In the genomic region with DNA sequence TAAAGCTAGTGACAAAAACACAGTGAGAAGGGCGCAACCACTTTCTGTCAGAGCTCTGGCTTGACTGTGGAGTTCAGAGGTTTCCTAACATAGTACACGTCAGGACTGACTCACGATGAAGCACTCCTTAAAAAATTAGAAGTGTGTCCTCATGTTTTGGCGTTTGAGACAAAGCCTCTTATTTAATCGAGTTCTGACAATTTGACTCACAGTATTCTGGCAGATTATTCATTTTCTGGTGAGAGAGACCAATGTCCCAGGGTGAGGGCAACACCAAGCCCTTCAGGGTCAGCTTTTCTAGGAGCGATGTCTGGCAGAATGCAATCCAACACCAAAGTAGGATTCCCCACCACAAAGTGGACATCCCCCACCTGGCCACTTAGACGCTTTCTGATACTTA, we compare ENCODE assay signal across 12 cellular contexts.
A peak's percentile ranks its signal among the peaks of the same experiment; 100 is the strongest.
DNase-seq lines count a peak whose midpoint lies in the region; ATAC-seq and TF ChIP-seq lines count a peak whose summit lies in the region.
"Had no signal": no experiment of that assay in that cellular context is flagged by ENCODE, and none has a peak within 500 bp of the region (broad histone marks: within the 10 kb centered on the region; RNA-seq: fewer than 3 reads in every experiment).

No MANE protein-coding gene starts in this region.

- H3K4me1 ChIP-seq in thoracic aorta (ENCODE audit: control insufficient read depth in 1 of 2, low read depth in 2 of 2) = peaks cover 4 to 31% of the 10 kb centered on the region in 2 donors

- H3K4me3 ChIP-seq in HFF-Myc (replicated peaks; ENCODE audit: low read depth, low read length) (no peak overlapping the region), brain microvascular endothelial cell (ENCODE audit: low read depth, low read length) (no peak overlapping the region), thoracic aorta (no peak overlapping the region)
- H3K4me3 ChIP-seq: SK-N-MC had no signal

- TF ChIP-seq CTCF in HFF-Myc (IDR thresholded peaks at IDR 0.05; ENCODE audit: low read depth, low read length, missing control alignments) (no peak), brain microvascular endothelial cell (IDR thresholded peaks at IDR 0.05; ENCODE audit: low read depth, low read length, missing control alignments) (no peak), thoracic aorta (IDR thresholded peaks at IDR 0.05) (no peak)

- no peaks in the 10 kb centered on the region for H3K9me3 ChIP-seq in thoracic aorta

- H3K36me3 ChIP-seq in brain microvascular endothelial cell (replicated peaks) = no peaks in the 10 kb centered on the region
- no peaks in the 10 kb centered on the region for H3K36me3 ChIP-seq in thoracic aorta

- DNase-seq in HFF-Myc (ENCODE audit: extremely low read depth, low read depth) (peak; percentile 14), brain microvascular endothelial cell (peak; percentile 85), hepatic stellate cell (ENCODE audit: low spot score) (peak; percentile 87), thoracic aorta (ENCODE audit: low spot score) (no peak), NCI-H1694 (lab: John Stamatoyannopoulos, UW) (no peak), GDM1 (lab: John Stamatoyannopoulos, UW) (no peak), NCI-H1105 (lab: John Stamatoyannopoulos, UW) (no peak)
- DNase-seq: DND-41; naive B cell; stimulated activated CD4-positive, alpha-beta T cell treated with anti-CD3 and anti-CD28 coated beads, Interleukin-4, amount 100 ng/mL, for 24 hours had no signal

- H3K27me3 ChIP-seq in brain microvascular endothelial cell (replicated peaks) (no peaks in the 10 kb centered on the region), thoracic aorta (replicated peaks; ENCODE audit: insufficient read depth) (no peaks in the 10 kb centered on the region)

- ATAC-seq in thoracic aorta (ENCODE audit: insufficient number of reproducible peaks, low FRiP score, low read depth) (peak; percentile 88), HG03469 (IDR thresholded peaks at IDR 0.05; ENCODE audit: unreplicated experiment) (no peak)

- H3K27ac ChIP-seq in brain microvascular endothelial cell (peak overlapping the region; percentile 67), thoracic aorta (peak overlapping the region; percentile 38 to 40)
- H3K27ac ChIP-seq: SK-N-MC had no signal

- in situ Hi-C loops in brain microvascular endothelial cell (cut with HindIII; ENCODE audit: low pct_ligation_motif_present, low sequenced_read_pairs) = no loop called here

Comparison
In these comparisons a context has a peak if more than half of its experiments do, and no peak if none do; other contexts are left out.
1. DNase-seq: peak in HFF-Myc (single experiment), brain microvascular endothelial cell (single experiment) and hepatic stellate cell (single experiment); none in thoracic aorta (single experiment), NCI-H1694 (single experiment), GDM1 (single experiment) and NCI-H1105 (single experiment).